In the genomic region with DNA sequence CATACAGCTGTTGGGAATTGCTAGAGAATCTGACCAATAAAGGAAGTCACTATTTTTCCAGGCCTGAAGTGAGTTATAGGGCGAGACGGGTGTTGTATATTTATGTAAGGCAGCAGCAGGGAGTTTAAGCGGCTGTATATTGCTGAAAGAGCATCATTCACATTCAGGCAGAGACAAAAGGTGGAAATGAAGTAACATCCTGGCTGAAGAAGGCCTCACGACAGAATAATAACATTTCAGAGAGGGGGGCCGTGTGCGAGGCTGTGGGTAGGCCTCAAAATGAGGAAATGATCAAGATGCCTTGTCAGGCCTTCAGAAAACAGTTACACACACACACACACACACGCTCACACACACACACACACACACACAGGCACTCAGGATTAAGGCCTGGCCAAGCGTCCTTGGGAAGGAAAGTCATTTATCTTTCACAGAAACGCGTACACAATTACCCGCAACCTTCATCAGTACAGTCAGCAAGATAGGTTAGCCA, we compare ENCODE assay signal across 14 cellular contexts.
DNase-seq lines count a peak whose midpoint lies in the region; ATAC-seq, FAIRE-seq and TF ChIP-seq lines count a peak whose summit lies in the region.
"Had no signal": no experiment of that assay in that cellular context is flagged by ENCODE, and none has a peak within 500 bp of the region (broad histone marks: within the 10 kb centered on the region; RNA-seq: fewer than 3 reads in every experiment).

No MANE protein-coding gene starts in this region.

- H3K27me3 ChIP-seq in left lung (no peaks in the 10 kb centered on the region), aorta (ENCODE audit: control insufficient read depth in 1 of 2, insufficient read depth in 2 of 2, low read length in 1 of 2) (no peaks in the 10 kb centered on the region)
- H3K27me3 ChIP-seq: tibial artery had no signal

- H3K36me3 ChIP-seq in left lung: no peaks in the 10 kb centered on the region
- H3K36me3 ChIP-seq in aorta (ENCODE audit: control insufficient read depth in 1 of 2, insufficient read depth in 2 of 2, low read length in 1 of 2): no peaks in the 10 kb centered on the region
- H3K36me3 ChIP-seq: tibial artery had no signal

- ATAC-seq in Right ventricle myocardium inferior (peak; percentile 8), left lung (peak; percentile 54), aorta (ENCODE audit: low FRiP score) (peak; percentile 62), GM18873 (IDR thresholded peaks at IDR 0.05; ENCODE audit: low FRiP score, unreplicated experiment) (no peak)

- H3K9me3 ChIP-seq in left lung (peaks cover 0 to 17% of the 10 kb centered on the region in 2 donors), aorta (ENCODE audit: control insufficient read depth, low read length) (peaks cover 4% of the 10 kb centered on the region)
- H3K9me3 ChIP-seq: tibial artery had no signal

- no peaks in the 10 kb centered on the region for H3K4me1 ChIP-seq in left lung
- H3K4me1 ChIP-seq in aorta (ENCODE audit: control insufficient read depth in 1 of 2, insufficient read depth in 2 of 2, low read length in 2 of 2): no peaks in the 10 kb centered on the region
- H3K4me1 ChIP-seq: tibial artery had no signal

- WGBS in aorta, 2 donors: 82 to 84% methylated on average over 11 of the region's 11 CpGs

- H3K27ac ChIP-seq in left lung (no peak overlapping the region), aorta (ENCODE audit: low read depth in 1 of 2, low read length in 2 of 2) (no peak overlapping the region)
- H3K27ac ChIP-seq: dorsolateral prefrontal cortex, tibial artery had no signal

- DNase-seq in Right ventricle myocardium inferior (ENCODE audit: missing footprints) (peak; percentile 33), cardiac septum (ENCODE audit: low spot score) (no peak), dermis microvascular lymphatic vessel endothelial cell (ENCODE audit: low read depth in 2 of 2) (peak; percentile 99 to 100), left lung (no peak), aorta (no peak), HTR-8/SVneo (ENCODE audit: insufficient read length, low spot score) (no peak), C1 segment of cervical spinal cord (lab: John Stamatoyannopoulos, UW) (no peak)
- DNase-seq: 8988T, dorsolateral prefrontal cortex, HFFc6, T-helper 9 cell, tibial artery had no signal

- intact Hi-C loops in Right ventricle myocardium inferior (cut with DNase I) (no loop called here), cardiac septum (cut with DNase I) (no loop called here), left lung (cut with DNase I) (no loop called here), aorta (cut with DNase I) (no loop called here)

- no peak for FAIRE-seq in HTR-8/SVneo (lab: Jason Lieb, UNC)
- FAIRE-seq: GM19239 had no signal

- no peak for TF ChIP-seq CTCF in left lung (IDR thresholded peaks at IDR 0.05)

- H3K4me3 ChIP-seq in left lung: no peak overlapping the region
- no peak overlapping the region for H3K4me3 ChIP-seq in aorta (ENCODE audit: low read length in 2 of 2)
- H3K4me3 ChIP-seq: dorsolateral prefrontal cortex, tibial artery had no signal

Comparison
In these comparisons a context has a peak if more than half of its experiments do, and no peak if none do; other contexts are left out.
1. DNase-seq: peak in Right ventricle myocardium inferior (single experiment) and dermis microvascular lymphatic vessel endothelial cell (2 of 2); none in cardiac septum (single experiment), left lung (0 of 2), aorta (0 of 2), HTR-8/SVneo (single experiment) and C1 segment of cervical spinal cord (0 of 14).